27 cellular contexts compared by ENCODE assay signal in genomic region chr10:13661261-13661660, GRCh38.
DNase-seq lines count a peak whose midpoint lies in the region; ATAC-seq and TF ChIP-seq lines count a peak whose summit lies in the region.
"Had no signal": no experiment of that assay in that cellular context is flagged by ENCODE, and none has a peak within 500 bp of the region (broad histone marks: within the 10 kb centered on the region; RNA-seq: fewer than 3 reads in every experiment).

No MANE protein-coding gene starts in this region.

- DNase-seq in DND-41: no peak
- DNase-seq in WTC11 (ENCODE audit: low spot score): no peak
- no peak for DNase-seq in foreskin keratinocyte
- DNase-seq in osteoblast (ENCODE audit: insufficient read length, low spot score, missing footprints): no peak
- DNase-seq in GM19240 (ENCODE audit: insufficient read length, low spot score): no peak
- DNase-seq in NCI-H82 (lab: John Stamatoyannopoulos, UW): no peak
- DNase-seq in Calu3: no peak
- DNase-seq: ACHN; activated CD4-positive, alpha-beta T cell treated with anti-CD3 and anti-CD28 coated beads, Interleukin-2, amount 10 ng/mL, durations not matched to agents 24 days and 14 days; C1 segment of cervical spinal cord; Caco-2; gastrocnemius medialis; H7; Kasumi-1; NCI-H1694; NCI-H2171; NCI-H524; retina; stimulated activated CD4-positive, alpha-beta T cell treated with anti-CD3 and anti-CD28 coated beads, Interleukin-4, amount 100 ng/mL, for 1 hour had no signal

- H3K4me3 Mint-ChIP-seq in WTC11 (no peak overlapping the region), Calu3 (ENCODE audit: low read depth, unreplicated experiment) (no peak overlapping the region)
- H3K4me3 Mint-ChIP-seq: activated CD4-positive, alpha-beta T cell treated with anti-CD3 and anti-CD28 coated beads, Interleukin-2, amount 10 ng/mL, durations not matched to agents 24 days and 14 days; activated naive CD4-positive, alpha-beta T cell treated with anti-CD3 and anti-CD28 coated beads, Interleukin-2, amount 50 U/mL, for 24 hours; stimulated activated memory B cell treated with anti-CD40 and anti-IgM and Interleukin-4, amounts not matched to agents 10 μg/mL and 1 μg/mL and 100 μg/mL, for 72 hours; T-helper 2 cell treated with Interferon-gamma antibody and Interleukin-4, amounts not matched to agents 5 μg/mL and 100 μg/mL, for 36 hours had no signal

- H3K9me3 Mint-ChIP-seq in WTC11 (no peaks in the 10 kb centered on the region), Calu3 (ENCODE audit: low read depth, unreplicated experiment) (no peaks in the 10 kb centered on the region)
- H3K9me3 Mint-ChIP-seq: activated CD4-positive, alpha-beta T cell treated with anti-CD3 and anti-CD28 coated beads, Interleukin-2, amount 10 ng/mL, durations not matched to agents 24 days and 14 days; activated naive CD4-positive, alpha-beta T cell treated with anti-CD3 and anti-CD28 coated beads, Interleukin-2, amount 50 U/mL, for 24 hours; stimulated activated memory B cell treated with anti-CD40 and anti-IgM and Interleukin-4, amounts not matched to agents 10 μg/mL and 1 μg/mL and 100 μg/mL, for 72 hours; T-helper 2 cell treated with Interferon-gamma antibody and Interleukin-4, amounts not matched to agents 5 μg/mL and 100 μg/mL, for 36 hours had no signal

- POLR2A ChIA-PET in WTC11 (lab: Charles Lee): no interaction called here

- H3K4me1 ChIP-seq in DND-41 (ENCODE audit: insufficient read depth, low read length): peaks cover 7% of the 10 kb centered on the region
- H3K4me1 ChIP-seq in foreskin keratinocyte: peaks cover 9% of the 10 kb centered on the region
- peaks cover 14% of the 10 kb centered on the region for H3K4me1 ChIP-seq in osteoblast (ENCODE audit: insufficient read depth, low read length)
- H3K4me1 ChIP-seq: Caco-2 had no signal

- CTCF ChIA-PET in WTC11 (lab: Charles Lee) (interaction anchor here (0.8 kb wide), 1 partner anchor 512 kb away, joined by 3 read pairs; no protein-coding TSS in a partner anchor), Calu3 (lab: Charles Lee) (no interaction called here)

- intact Hi-C loops in Calu3 (cut with micrococcal nuclease; ENCODE audit: unreplicated experiment): no loop called here

- H3K36me3 ChIP-seq in DND-41 (ENCODE audit: insufficient read depth, low read length) (peaks cover 80% of the 10 kb centered on the region), osteoblast (ENCODE audit: insufficient read depth, low read length) (peaks cover 79% of the 10 kb centered on the region)

- H4K20me1 ChIP-seq in DND-41 (ENCODE audit: insufficient read depth, low read length) (no peaks in the 10 kb centered on the region; the same call in 1 of the 2 replicates), osteoblast (ENCODE audit: insufficient read depth, low read length) (peaks cover under 1% of the 10 kb centered on the region)

- no TSS peak for BruUV-seq in Calu3 (replicated peaks; lab: Mats Ljungman, UMichigan)

- H2AFZ ChIP-seq in DND-41 (ENCODE audit: low read depth, low read length): no peak overlapping the region
- no peak overlapping the region for H2AFZ ChIP-seq in osteoblast (ENCODE audit: low read length)

- H3K4me2 ChIP-seq in DND-41 (ENCODE audit: insufficient read depth, low read length) (no peak overlapping the region), osteoblast (ENCODE audit: insufficient read depth, low read length) (no peak overlapping the region)

- H3K27me3 ChIP-seq in DND-41 (ENCODE audit: insufficient read depth, low read length, poor library complexity) (no peaks in the 10 kb centered on the region), foreskin keratinocyte (no peaks in the 10 kb centered on the region), osteoblast (ENCODE audit: insufficient read depth, low read length) (no peaks in the 10 kb centered on the region)
- H3K27me3 ChIP-seq: gastrocnemius medialis had no signal

- H3K27ac ChIP-seq in DND-41 (ENCODE audit: low read length) (0 out of 2 replicates have a peak overlapping the region, but pooled peaks have one; percentile 11), foreskin keratinocyte (peak overlapping the region; percentile 44), osteoblast (ENCODE audit: low read depth, low read length) (peak overlapping the region; percentile 52)
- H3K27ac ChIP-seq: gastrocnemius medialis, HL-60 had no signal

- no peak overlapping the region for H3K9ac ChIP-seq in DND-41 (ENCODE audit: low read depth, low read length)

- peaks cover 10% of the 10 kb centered on the region for H3K36me3 Mint-ChIP-seq in WTC11
- peaks cover 6% of the 10 kb centered on the region for H3K36me3 Mint-ChIP-seq in Calu3 (ENCODE audit: insufficient read depth, unreplicated experiment)
- H3K36me3 Mint-ChIP-seq: activated naive CD4-positive, alpha-beta T cell treated with anti-CD3 and anti-CD28 coated beads, Interleukin-2, amount 50 U/mL, for 24 hours; stimulated activated memory B cell treated with anti-CD40 and anti-IgM and Interleukin-4, amounts not matched to agents 10 μg/mL and 1 μg/mL and 100 μg/mL, for 72 hours had no signal

- H3K27ac Mint-ChIP-seq in WTC11: peak overlapping the region; percentile 75; the same call in 1 of the 2 replicates
- H3K27ac Mint-ChIP-seq in Calu3 (ENCODE audit: unreplicated experiment): no peak overlapping the region
- H3K27ac Mint-ChIP-seq: activated CD4-positive, alpha-beta T cell treated with anti-CD3 and anti-CD28 coated beads, Interleukin-2, amount 10 ng/mL, durations not matched to agents 24 days and 14 days; activated naive CD4-positive, alpha-beta T cell treated with anti-CD3 and anti-CD28 coated beads, Interleukin-2, amount 50 U/mL, for 24 hours; stimulated activated memory B cell treated with anti-CD40 and anti-IgM and Interleukin-4, amounts not matched to agents 10 μg/mL and 1 μg/mL and 100 μg/mL, for 72 hours; T-helper 2 cell treated with Interferon-gamma antibody and Interleukin-4, amounts not matched to agents 5 μg/mL and 100 μg/mL, for 36 hours had no signal

- H3K79me2 ChIP-seq in DND-41 (ENCODE audit: insufficient read depth, low read length): no peaks in the 10 kb centered on the region
- peaks cover 2% of the 10 kb centered on the region for H3K79me2 ChIP-seq in osteoblast (ENCODE audit: insufficient read depth, low read length)

- H3K4me1 Mint-ChIP-seq in WTC11: peaks cover 15% of the 10 kb centered on the region
- H3K4me1 Mint-ChIP-seq in Calu3 (ENCODE audit: low read depth, unreplicated experiment): no peaks in the 10 kb centered on the region

- H3K4me3 ChIP-seq in DND-41 (ENCODE audit: low read depth in 1 of 2, low read length in 2 of 2) (no peak overlapping the region), osteoblast (ENCODE audit: insufficient read depth, low read length) (no peak overlapping the region)
- H3K4me3 ChIP-seq: gastrocnemius medialis, GM12878, lung, thoracic aorta had no signal

- ATAC-seq in DND-41 (ENCODE audit: insufficient read depth, low read depth) (no peak), WTC11 (peak; percentile 29; the same call in 1 of the 2 replicates), foreskin keratinocyte (no peak), GM21825 (IDR thresholded peaks at IDR 0.05; ENCODE audit: unreplicated experiment) (no peak)
- ATAC-seq: gastrocnemius medialis; stimulated activated memory B cell treated with anti-CD40 and anti-IgM and Interleukin-4, amounts not matched to agents 10 μg/mL and 1 μg/mL and 100 μg/mL, for 72 hours had no signal

- H3K9me3 ChIP-seq in DND-41 (ENCODE audit: insufficient read depth, low read length, severe bottlenecking): no peaks in the 10 kb centered on the region
- no peaks in the 10 kb centered on the region for H3K9me3 ChIP-seq in osteoblast (ENCODE audit: low read depth, low read length)
- H3K9me3 ChIP-seq: Caco-2, gastrocnemius medialis, thoracic aorta had no signal

- H3K27me3 Mint-ChIP-seq in WTC11 (ENCODE audit: low read depth) (no peaks in the 10 kb centered on the region), Calu3 (ENCODE audit: unreplicated experiment) (no peaks in the 10 kb centered on the region)
- H3K27me3 Mint-ChIP-seq: activated CD4-positive, alpha-beta T cell treated with anti-CD3 and anti-CD28 coated beads, Interleukin-2, amount 10 ng/mL, durations not matched to agents 24 days and 14 days; activated naive CD4-positive, alpha-beta T cell treated with anti-CD3 and anti-CD28 coated beads, Interleukin-2, amount 50 U/mL, for 24 hours; stimulated activated memory B cell treated with anti-CD40 and anti-IgM and Interleukin-4, amounts not matched to agents 10 μg/mL and 1 μg/mL and 100 μg/mL, for 72 hours had no signal

- TF ChIP-seq CTCF in DND-41 (IDR thresholded peaks at IDR 0.05; ENCODE audit: borderline replicate concordance, extremely low read depth, low read length, poor library complexity, severe bottlenecking) (no peak), WTC11 (IDR thresholded peaks at IDR 0.05) (no peak), foreskin keratinocyte (conservative IDR thresholded peaks at IDR 0.05) (no peak), osteoblast (IDR thresholded peaks at IDR 0.05; ENCODE audit: extremely low read depth, low read depth, low read length) (no peak), Calu3 (IDR thresholded peaks at IDR 0.05; ENCODE audit: unreplicated experiment) (no peak)

TF ChIP-seq in WTC11, 78 proteins besides CTCF, POLR2A, EP300 and RAD21 (continues in another document):
- TF ChIP-seq NR3C1 (CRISPR knock-in tag; conservative IDR thresholded peaks at IDR 0.05; ENCODE audit: low read depth) (no peak), PRDM15 (CRISPR knock-in tag; IDR thresholded peaks at IDR 0.05) (no peak), ZNF671 (CRISPR knock-in tag; IDR thresholded peaks at IDR 0.05) (no peak)
